1 cellular context compared by ENCODE assay signal in the genomic region with DNA sequence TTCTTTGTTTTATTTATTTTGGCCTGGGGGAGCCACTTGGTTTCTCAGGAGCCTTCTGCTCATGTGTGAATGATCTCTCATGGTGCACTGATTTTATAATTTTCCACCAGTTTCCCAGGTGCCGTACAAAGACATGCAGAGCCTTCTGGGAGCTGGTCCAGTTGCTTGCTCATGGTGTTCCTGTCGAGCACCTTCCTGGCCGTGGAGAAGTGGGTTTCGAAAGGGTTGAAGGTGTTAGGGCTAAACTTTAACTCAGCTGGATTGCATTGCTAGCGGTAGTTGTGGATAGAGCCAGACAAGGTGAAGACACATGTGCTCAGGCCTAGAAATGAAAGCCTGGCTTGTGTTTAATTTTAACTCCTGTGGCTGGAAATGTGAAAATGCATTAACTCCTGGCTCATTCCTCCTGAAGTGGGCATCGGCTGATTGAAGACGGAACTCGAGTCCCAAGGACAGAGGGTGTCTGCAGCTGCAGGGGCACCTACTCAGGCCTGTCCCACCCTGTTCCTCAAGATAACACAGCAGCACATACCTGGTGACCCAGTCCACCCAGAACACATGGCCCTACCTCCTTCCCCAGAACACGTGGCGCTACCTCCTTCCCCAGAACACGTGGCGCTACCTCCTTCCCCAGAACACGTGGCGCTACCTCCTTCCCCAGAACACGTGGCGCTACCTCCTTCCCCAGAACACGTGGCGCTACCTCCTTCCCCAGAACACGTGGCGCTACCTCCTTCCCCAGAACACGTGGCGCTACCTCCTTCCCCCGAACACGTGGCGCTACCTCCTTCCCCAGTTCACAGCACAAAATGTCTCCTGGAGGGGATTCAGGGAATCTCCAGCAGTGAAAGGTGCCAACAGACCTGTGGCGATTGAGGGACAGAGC.
TF ChIP-seq lines count a peak whose summit lies in the region.

No MANE protein-coding gene starts in this region.

TF ChIP-seq in HepG2, 621 proteins besides CTCF, POLR2A, EP300 and RAD21:
- TF ChIP-seq, protein P1, sequence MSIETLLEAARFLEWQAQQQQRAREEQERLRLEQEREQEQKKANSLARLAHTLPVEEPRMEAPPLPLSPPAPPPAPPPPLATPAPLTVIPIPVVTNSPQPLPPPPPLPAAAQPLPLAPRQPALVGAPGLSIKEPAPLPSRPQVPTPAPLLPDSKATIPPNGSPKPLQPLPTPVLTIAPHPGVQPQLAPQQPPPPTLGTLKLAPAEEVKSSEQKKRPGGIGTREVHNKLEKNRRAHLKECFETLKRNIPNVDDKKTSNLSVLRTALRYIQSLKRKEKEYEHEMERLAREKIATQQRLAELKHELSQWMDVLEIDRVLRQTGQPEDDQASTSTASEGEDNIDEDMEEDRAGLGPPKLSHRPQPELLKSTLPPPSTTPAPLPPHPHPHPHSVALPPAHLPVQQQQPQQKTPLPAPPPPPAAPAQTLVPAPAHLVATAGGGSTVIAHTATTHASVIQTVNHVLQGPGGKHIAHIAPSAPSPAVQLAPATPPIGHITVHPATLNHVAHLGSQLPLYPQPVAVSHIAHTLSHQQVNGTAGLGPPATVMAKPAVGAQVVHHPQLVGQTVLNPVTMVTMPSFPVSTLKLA (IDR thresholded peaks at IDR 0.05) = peak; percentile 73
- TF ChIP-seq SIN3A (IDR thresholded peaks at IDR 0.05; ENCODE audit: borderline replicate concordance, low read depth, low read length) = no peak
